In the genomic region with DNA sequence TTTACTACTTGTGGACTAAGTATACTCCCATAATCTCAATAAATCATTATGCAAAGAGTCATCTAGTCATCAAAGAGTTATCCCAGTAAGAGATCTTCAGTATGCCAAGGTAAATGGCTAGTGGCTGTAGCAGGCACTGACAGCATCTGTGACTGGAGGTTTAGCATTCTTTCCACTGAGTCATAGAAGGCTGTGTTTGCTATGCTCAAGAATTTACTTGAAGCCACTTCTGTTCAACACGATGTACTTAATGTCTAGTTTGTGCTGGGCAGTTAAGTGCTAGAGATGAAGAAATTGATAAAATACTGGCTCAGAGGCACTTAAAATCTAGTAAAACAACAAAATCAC, we compare ENCODE assay signal across 11 cellular contexts. TPM values are rescaled to one million over a fixed set of nuclear protein-coding genes. Genes with fewer than 3 reads are reported as not detected.
DNase-seq lines count a peak whose midpoint lies in the region; ATAC-seq, FAIRE-seq and TF ChIP-seq lines count a peak whose summit lies in the region.
"Had no signal": no experiment of that assay in that cellular context is flagged by ENCODE, and none has a peak within 500 bp of the region (broad histone marks: within the 10 kb centered on the region; RNA-seq: fewer than 3 reads in every experiment).

No MANE protein-coding gene starts in this region.

- H3K27me3 ChIP-seq in BJ (ENCODE audit: control insufficient read depth, insufficient read depth, low read length) (no peaks in the 10 kb centered on the region), astrocyte (ENCODE audit: insufficient read depth, low read length) (no peaks in the 10 kb centered on the region), mesenchymal stem cell (ENCODE audit: control insufficient read depth in 1 of 2, insufficient read depth in 1 of 2, low read length in 2 of 2) (no peaks in the 10 kb centered on the region)
- H3K27me3 ChIP-seq: adrenal gland, neutrophil had no signal

- no peak overlapping the region for H4K91ac ChIP-seq in mesenchymal stem cell (ENCODE audit: low read length)

- H3K4me1 ChIP-seq in astrocyte (ENCODE audit: insufficient read depth, low read length) (peaks cover 21% of the 10 kb centered on the region), mesenchymal stem cell (ENCODE audit: control insufficient read depth, insufficient read depth, low read depth, low read length) (peaks cover 4% of the 10 kb centered on the region)
- H3K4me1 ChIP-seq: adrenal gland had no signal

- H3K4me3 ChIP-seq in BJ (ENCODE audit: low read depth, low read length) (no peak overlapping the region), astrocyte (ENCODE audit: insufficient read depth, low read depth, low read length) (no peak overlapping the region), mesenchymal stem cell (ENCODE audit: insufficient read depth in 1 of 2, low read depth in 1 of 2, low read length in 2 of 2) (no peak overlapping the region)
- H3K4me3 ChIP-seq: adrenal gland had no signal

- H3K4me3 Mint-ChIP-seq in astrocyte (ENCODE audit: unreplicated experiment): no peak overlapping the region

- no peak overlapping the region for H3K14ac ChIP-seq in mesenchymal stem cell (ENCODE audit: low read length in 2 of 2)

- no peak overlapping the region for H3K4ac ChIP-seq in mesenchymal stem cell (ENCODE audit: low read depth in 1 of 2, low read length in 2 of 2)

- H3K9me3 ChIP-seq in astrocyte (ENCODE audit: insufficient read depth, low read depth, low read length): no peaks in the 10 kb centered on the region
- H3K9me3 ChIP-seq in mesenchymal stem cell (ENCODE audit: control insufficient read depth, low read length): no peaks in the 10 kb centered on the region
- H3K9me3 ChIP-seq: adrenal gland, neutrophil had no signal

- H3K4me1 Mint-ChIP-seq in astrocyte (ENCODE audit: low read depth, unreplicated experiment): peaks cover 45% of the 10 kb centered on the region

- WGBS in mesenchymal stem cell: no CpG with 5 or more reads among the region's 1 CpG

- H3K18ac ChIP-seq in mesenchymal stem cell (ENCODE audit: low read depth in 1 of 2, low read length in 2 of 2): no peak overlapping the region

- H3K4me2 ChIP-seq in astrocyte (ENCODE audit: low read length): peak overlapping the region; percentile 61
- no peak overlapping the region for H3K4me2 ChIP-seq in mesenchymal stem cell (ENCODE audit: low read length, poor library complexity, severe bottlenecking)

- no peak overlapping the region for H3K23ac ChIP-seq in mesenchymal stem cell (ENCODE audit: low read length in 2 of 2)

- TF ChIP-seq CTCF in BJ (IDR thresholded peaks at IDR 0.05; ENCODE audit: insufficient read depth, low read depth, low read length): 0 out of 2 replicates have a peak, but pooled peaks have one; percentile 2
- no peak for TF ChIP-seq CTCF in astrocyte (IDR thresholded peaks at IDR 0.05; ENCODE audit: insufficient read depth, low read depth, low read length)

- H2BK5ac ChIP-seq in mesenchymal stem cell (ENCODE audit: low read depth, low read length, poor library complexity, severe bottlenecking): no peak overlapping the region

- H2AFZ ChIP-seq in astrocyte (ENCODE audit: low read depth, low read length) (no peak overlapping the region), mesenchymal stem cell (ENCODE audit: low read depth, low read length) (no peak overlapping the region)

- peak overlapping the region; percentile 46 for H3K9ac ChIP-seq in astrocyte (ENCODE audit: low read length)
- no peak overlapping the region for H3K9ac ChIP-seq in mesenchymal stem cell (ENCODE audit: low read length)

- FAIRE-seq in astrocyte (lab: Jason Lieb, UNC): peak; percentile 98

- H3K79me2 ChIP-seq in astrocyte (ENCODE audit: insufficient read depth, low read length): no peaks in the 10 kb centered on the region

- no peak overlapping the region for H2AK5ac ChIP-seq in mesenchymal stem cell (ENCODE audit: low read length, severe bottlenecking)

- H3K27ac Mint-ChIP-seq in astrocyte (ENCODE audit: unreplicated experiment): peak overlapping the region; percentile 94

- POLR2A ChIA-PET in BJ (lab: Charles Lee): no interaction called here

- ATAC-seq in HG03342 (IDR thresholded peaks at IDR 0.05; ENCODE audit: unreplicated experiment) (no peak), HG02588 (IDR thresholded peaks at IDR 0.05; ENCODE audit: unreplicated experiment) (no peak), HG02973 (IDR thresholded peaks at IDR 0.05; ENCODE audit: unreplicated experiment) (no peak)

- H3K36me3 ChIP-seq in BJ (ENCODE audit: control insufficient read depth, insufficient read depth, low read length): no peaks in the 10 kb centered on the region
- H3K36me3 ChIP-seq in astrocyte (ENCODE audit: insufficient read depth, low read length): no peaks in the 10 kb centered on the region
- H3K36me3 ChIP-seq in mesenchymal stem cell (ENCODE audit: control insufficient read depth in 1 of 2, insufficient read depth in 2 of 2, low read depth in 1 of 2, low read length in 2 of 2): no peaks in the 10 kb centered on the region
- H3K36me3 ChIP-seq: adrenal gland, neutrophil had no signal

- H3K27me3 Mint-ChIP-seq in astrocyte (ENCODE audit: low read depth, unreplicated experiment): no peaks in the 10 kb centered on the region

- no peak overlapping the region for H2BK12ac ChIP-seq in mesenchymal stem cell (ENCODE audit: low read length in 2 of 2)

- CTCF ChIA-PET in BJ (lab: Yijun Ruan, JAX): interaction anchor here (1.0 kb wide), 1 partner anchor 135 kb away, joined by 6 read pairs; no protein-coding TSS in a partner anchor

- DNase-seq in BJ (ENCODE audit: low read depth) (peak; percentile 83), HK-2 (ENCODE audit: unreplicated experiment) (peak; percentile 47), astrocyte (ENCODE audit: low read depth) (peak; percentile 98), mesenchymal stem cell (peak; percentile 90), NK-92 (lab: John Stamatoyannopoulos, UW; ENCODE audit: unreplicated experiment) (no peak)
- DNase-seq: adrenal gland, head of caudate nucleus had no signal

- no peaks in the 10 kb centered on the region for H4K20me1 ChIP-seq in astrocyte (ENCODE audit: insufficient read depth, low read length)

- H3K36me3 Mint-ChIP-seq in astrocyte (ENCODE audit: low read depth, unreplicated experiment): peaks cover 3% of the 10 kb centered on the region

- H2BK15ac ChIP-seq in mesenchymal stem cell (ENCODE audit: low read depth, poor library complexity, severe bottlenecking): no peak overlapping the region

- H3K9me3 Mint-ChIP-seq in astrocyte (ENCODE audit: unreplicated experiment): peaks cover 7% of the 10 kb centered on the region

- H3K27ac ChIP-seq in astrocyte (ENCODE audit: low read depth, low read length) (peak overlapping the region; percentile 72), mesenchymal stem cell (ENCODE audit: low read length, poor library complexity, severe bottlenecking) (peak overlapping the region; percentile 80)
- H3K27ac ChIP-seq: adrenal gland, neutrophil had no signal

- no peak overlapping the region for H4K8ac ChIP-seq in mesenchymal stem cell (ENCODE audit: low read length)

- no peak overlapping the region for H2BK120ac ChIP-seq in mesenchymal stem cell (ENCODE audit: low read depth, low read length)

- no peaks in the 10 kb centered on the region for H3K79me1 ChIP-seq in mesenchymal stem cell (replicated peaks; ENCODE audit: low read length, poor library complexity, severe bottlenecking)

RNA-seq across cellular contexts. Expression of a gene that starts 13.1 kb away (rescaled TPM):
- polyA plus RNA-seq in BJ (2011; rRNA removed): 0.07 TPM in 1 of 2 replicates, not detected in the other
- not detected in 2 replicates for polyA minus RNA-seq in BJ (2011; rRNA and poly(A)+ RNA removed)
- total RNA-seq in astrocyte: 0.36 and 1.0 TPM in 2 replicates
- 0.01 TPM for polyA plus RNA-seq in mesenchymal stem cell (2013, experiment 1 of 2)
- polyA plus RNA-seq in mesenchymal stem cell (2013, experiment 2 of 2): not detected
- polyA plus RNA-seq: adrenal gland had no signal

RNA-seq across cellular contexts. Expression of a gene that starts 40.1 kb away (rescaled TPM):
- polyA plus RNA-seq in BJ (2011; rRNA removed): 0.06 and 0.18 TPM in 2 replicates
- not detected in 2 replicates for polyA minus RNA-seq in BJ (2011; rRNA and poly(A)+ RNA removed)
- 0.61 and 1.0 TPM in 2 replicates for total RNA-seq in astrocyte
- polyA plus RNA-seq in mesenchymal stem cell (2013, experiment 1 of 2): 0.03 TPM
- polyA plus RNA-seq in mesenchymal stem cell (2013, experiment 2 of 2): 0.03 TPM
